Comparison of ENCODE assay signal across 26 cellular contexts in the genomic region with DNA sequence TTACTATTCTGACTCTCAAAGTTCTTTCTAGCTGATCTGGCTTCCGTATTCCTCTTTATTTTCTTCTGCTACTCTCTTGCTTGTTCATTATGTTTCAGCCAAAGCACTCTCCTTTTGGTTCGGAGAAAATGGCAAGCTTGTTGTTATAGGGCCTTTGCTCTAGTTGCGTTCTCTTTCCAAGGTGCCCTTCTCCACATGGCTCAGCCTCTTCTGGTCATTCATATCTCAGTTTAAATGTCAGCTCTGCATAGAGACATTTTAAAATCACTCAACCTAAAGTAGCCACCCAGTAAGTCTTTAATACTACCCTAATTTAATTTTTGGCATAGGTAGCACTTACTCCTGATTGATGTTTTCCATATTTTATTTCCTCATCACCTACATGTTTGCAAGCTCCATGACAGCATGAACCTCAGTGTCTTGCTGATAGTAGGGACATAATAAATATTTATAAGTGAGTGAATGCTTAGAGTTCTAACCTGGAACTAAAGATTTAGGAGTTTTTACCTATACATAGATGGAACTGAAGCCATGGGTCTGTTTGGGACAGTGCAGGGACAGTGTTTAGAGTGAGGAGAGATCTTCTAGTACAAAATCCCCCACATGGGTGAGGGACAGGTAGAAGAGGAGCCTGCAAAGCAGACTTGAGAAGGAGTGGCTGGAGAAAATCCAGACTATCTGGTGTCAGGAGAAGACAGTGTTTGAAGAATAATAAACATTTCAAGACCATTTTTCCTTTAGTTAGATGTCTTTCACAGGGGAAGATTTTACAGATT. TPM values are rescaled to one million over a fixed set of nuclear protein-coding genes. Genes with fewer than 3 reads are reported as not detected.
DNase-seq lines count a peak whose midpoint lies in the region; ATAC-seq, FAIRE-seq and TF ChIP-seq lines count a peak whose summit lies in the region.
"Had no signal": no experiment of that assay in that cellular context is flagged by ENCODE, and none has a peak within 500 bp of the region (broad histone marks: within the 10 kb centered on the region; RNA-seq: fewer than 3 reads in every experiment).

No MANE protein-coding gene starts in this region.

- peaks cover 3% of the 10 kb centered on the region for H3K36me3 ChIP-seq in right atrium auricular region
- H3K36me3 ChIP-seq in heart right ventricle, result peaks cover 0 to 76% (median 0%) of the 10 kb centered on the region in 9 donors

- H3K27me3 ChIP-seq in right atrium auricular region (no peaks in the 10 kb centered on the region), heart right ventricle (no peaks in the 10 kb centered on the region), right cardiac atrium (ENCODE audit: control insufficient read depth, insufficient read depth) (no peaks in the 10 kb centered on the region)
- H3K27me3 ChIP-seq: BE2C; BLaER1 treated with 17β-estradiol and CSF1 and Interleukin-3, amounts not matched to agents 10 nM and 100 nM had no signal

- FAIRE-seq in GM12891 (lab: Jason Lieb, UNC), result no peak
- FAIRE-seq: A549, GM12892, H54 had no signal

- no peak for TF ChIP-seq POLR2A in GM12891 (IDR thresholded peaks at IDR 0.05; ENCODE audit: low read depth, low read length)

- H3K9me3 ChIP-seq in right atrium auricular region (no peaks in the 10 kb centered on the region), heart right ventricle (no peaks in the 10 kb centered on the region), right cardiac atrium (ENCODE audit: control insufficient read depth, low read length) (no peaks in the 10 kb centered on the region)
- H3K9me3 ChIP-seq: A549; BE2C; BLaER1 treated with 17β-estradiol and CSF1 and Interleukin-3, amounts not matched to agents 10 nM and 100 nM; HAP-1 had no signal

- intact Hi-C loops in Right ventricle myocardium superior (cut with DNase I), result no loop called here
- intact Hi-C loops in heart right ventricle (cut with DNase I), result no loop called here
- intact Hi-C loops in right cardiac atrium (cut with DNase I), result no loop called here

- TF ChIP-seq CTCF in right atrium auricular region (IDR thresholded peaks at IDR 0.05), result no peak
- no peak for TF ChIP-seq CTCF in heart right ventricle (IDR thresholded peaks at IDR 0.05)

- WGBS in heart right ventricle, 2 donors, result 64 to 80% methylated on average over 3 of the region's 3 CpGs
- WGBS in right cardiac atrium, result 85% methylated on average over 3 of the region's 3 CpGs

- H3K4me1 ChIP-seq in right atrium auricular region (peaks cover 0 to 23% of the 10 kb centered on the region in 2 donors), heart right ventricle (peaks cover 2 to 39% (median 13%) of the 10 kb centered on the region in 9 donors), right cardiac atrium (ENCODE audit: control insufficient read depth, insufficient read depth, low read length) (peaks cover 2% of the 10 kb centered on the region)
- H3K4me1 ChIP-seq: A549; BLaER1 treated with 17β-estradiol and CSF1 and Interleukin-3, amounts not matched to agents 10 nM and 100 nM; HAP-1 had no signal

- DNase-seq in Right ventricle myocardium superior (no peak), right atrium auricular region (ENCODE audit: low spot score) (no peak), heart right ventricle (no peak), right cardiac atrium (no peak), GM12891 (ENCODE audit: insufficient read length, low spot score) (no peak), CD1c-positive myeloid dendritic cell (ENCODE audit: extremely low spot score) (no peak), NCI-H1105 treated with DMSO at 0.1 percent for 48 hours (lab: John Stamatoyannopoulos, UW) (no peak)
- DNase-seq: 8988T; ACHN; AML-193; BE2C; Calu3; CD4-positive, alpha-beta memory T cell; COR-L47; DMS53; DMS79 treated with DMSO at 0.1 percent for 48 hours; GF-D8; GOT3; HFFc6 had no signal

- H3K27ac ChIP-seq in right atrium auricular region (peak overlapping the region in 1 of 2 donors; percentile 53), heart right ventricle (peak overlapping the region; percentile 3 to 80 (median 57)), right cardiac atrium (ENCODE audit: low read length) (peak overlapping the region; percentile 48)
- H3K27ac ChIP-seq: A549; BLaER1 treated with 17β-estradiol and CSF1 and Interleukin-3, amounts not matched to agents 10 nM and 100 nM had no signal

- ATAC-seq in Right ventricle myocardium superior (ENCODE audit: poor library complexity), result peak; percentile 82
- peak in 7 of 8 donors; percentile 61 to 91 (median 85) for ATAC-seq in heart right ventricle
- ATAC-seq in right cardiac atrium, result peak in 1 of 2 donors; percentile 62
- ATAC-seq: A549 had no signal

- H3K4me3 ChIP-seq in right atrium auricular region, result no peak overlapping the region
- no peak overlapping the region for H3K4me3 ChIP-seq in heart right ventricle
- no peak overlapping the region for H3K4me3 ChIP-seq in right cardiac atrium (ENCODE audit: low read length)
- H3K4me3 ChIP-seq: A549; BLaER1 treated with 17β-estradiol and CSF1 and Interleukin-3, amounts not matched to agents 10 nM and 100 nM; HAP-1 had no signal

TF ChIP-seq in GM12891, 5 proteins besides CTCF, POLR2A, EP300 and RAD21:
- no peak for TF ChIP-seq TAF1 (IDR thresholded peaks at IDR 0.05; ENCODE audit: low read depth, low read length)
- TF ChIP-seq SPI1 (IDR thresholded peaks at IDR 0.05; ENCODE audit: low read depth, low read length), result no peak
- no peak for TF ChIP-seq POLR2AphosphoS5 (IDR thresholded peaks at IDR 0.05; ENCODE audit: low read depth, low read length)
- no peak for TF ChIP-seq POU2F2 (IDR thresholded peaks at IDR 0.05; ENCODE audit: low read depth, low read length)
- TF ChIP-seq PAX5 (IDR thresholded peaks at IDR 0.05; ENCODE audit: insufficient read depth, low read length, severe bottlenecking), result no peak
TF ChIP-seq in GM12891: peak in this region for 0.

RNA-seq across cellular contexts. Expression of gene SLC30A9, which starts 17.9 kb away (rescaled TPM):
- total RNA-seq in Right ventricle myocardium superior, result 72.2 TPM
- 10 to 100 TPM; 43.5 to 60.8 TPM for total RNA-seq in right atrium auricular region
- total RNA-seq in heart right ventricle, result 10 to 100 TPM; 73.8 to 95.0 (median 82.2) TPM
- polyA plus RNA-seq in heart right ventricle, result 10 to 100 TPM in 1 of 2 donors, 1 to 10 TPM in 1; 9.8 to 16.2 TPM
- 10 to 100 TPM; 62.3 to 72.1 (median 69.7) TPM for total RNA-seq in right cardiac atrium
- 17.8 TPM for polyA plus RNA-seq in right cardiac atrium
- polyA plus RNA-seq in GM12891 (2012; ENCODE audit: low read depth, missing spikeins), result 26.1 TPM

RNA-seq across cellular contexts. Expression of gene DCAF4L1, which starts 26.6 kb away (rescaled TPM):
- total RNA-seq in Right ventricle myocardium superior (0.19 TPM), right atrium auricular region (not detected), heart right ventricle (under 1 TPM in 9 of 10 donors, not detected in 1; 0.12 to 0.29 (median 0.23) TPM), right cardiac atrium (under 1 TPM; 0.11 to 0.42 (median 0.14) TPM)
- polyA plus RNA-seq in heart right ventricle (under 1 TPM; 0.14 to 0.51 TPM), right cardiac atrium (0.07 TPM)
- 0.05 TPM for polyA plus RNA-seq in GM12891 (2012; ENCODE audit: low read depth, missing spikeins)
- total RNA-seq: G401 had no signal
- polyA plus RNA-seq: CD14-positive monocyte; CD4-positive, alpha-beta memory T cell had no signal
